ENCODE assay signal across 8 cellular contexts in the genomic region with DNA sequence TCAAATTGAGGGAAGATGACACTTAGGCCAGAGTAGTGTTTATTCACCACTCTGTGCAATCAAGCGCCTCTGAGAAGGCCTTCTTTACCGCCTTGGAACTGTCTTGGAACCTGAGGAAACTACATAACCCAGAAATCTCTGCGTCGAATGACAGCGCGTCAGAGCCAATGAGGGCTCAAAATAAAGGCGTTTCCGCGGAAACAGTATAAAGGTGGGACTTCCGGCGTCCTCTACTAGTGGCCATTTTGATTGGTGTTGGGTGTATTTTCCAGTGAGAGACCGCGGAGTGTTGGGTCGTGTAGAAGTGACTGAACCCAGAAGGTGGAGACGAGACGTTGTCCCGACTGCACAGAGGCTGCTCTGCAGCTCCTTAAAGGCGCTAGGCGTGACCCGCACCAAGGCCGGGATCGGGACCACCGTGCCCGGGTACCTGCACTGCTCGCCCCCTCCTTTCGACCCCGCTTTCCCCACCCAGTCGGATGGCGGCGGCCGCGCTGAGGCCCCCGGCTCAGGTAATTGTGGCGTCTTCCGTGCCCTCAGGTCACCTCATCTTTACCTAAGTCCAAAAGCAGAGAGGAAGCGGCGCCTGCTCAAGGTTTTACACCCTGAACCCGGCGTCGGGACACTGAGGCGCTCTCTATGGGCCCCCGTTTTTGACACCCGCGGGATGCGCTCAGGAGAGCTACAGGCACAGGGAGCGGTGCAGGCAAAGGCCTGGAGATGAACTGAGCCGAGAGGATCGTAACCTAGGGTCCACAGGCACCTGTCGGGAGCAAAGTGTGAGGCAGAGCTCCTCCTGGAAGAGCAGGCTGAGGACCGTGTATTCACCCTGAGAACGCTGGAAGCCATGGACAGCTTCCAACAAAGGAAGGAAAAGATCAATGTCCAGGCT. TPM values are rescaled to one million over a fixed set of nuclear protein-coding genes. Genes with fewer than 3 reads are reported as not detected.
DNase-seq lines count a peak whose midpoint lies in the region; ATAC-seq and TF ChIP-seq lines count a peak whose summit lies in the region.

Gene ZNF776 (plus strand): TSS at position 236 of the 892 bp plus-strand sequence. CDS start 244 bp downstream, at position 480.

- peak; percentile 86 for DNase-seq in HFFc6
- DNase-seq in NAMALWA (ENCODE audit: low spot score) = peak; percentile 98
- DNase-seq in SK-N-MC (ENCODE audit: low read depth, low spot score) = peak; percentile 80
- DNase-seq in activated naive CD4-positive, alpha-beta T cell treated with anti-CD3 and anti-CD28 coated beads, Interleukin-2, amount 50 U/mL, for 72 hours (ENCODE audit: low spot score in 2 of 2) = peak; percentile 69 to 84
- peak; percentile 68 for DNase-seq in glutamatergic neuron
- peak; percentile 60 for DNase-seq in omental fat pad (ENCODE audit: low spot score)
- peak; percentile 94 for DNase-seq in testis

- peaks cover 13% of the 10 kb centered on the region for H3K4me1 ChIP-seq in testis

- no peaks in the 10 kb centered on the region for H3K27me3 ChIP-seq in testis

- H3K9ac ChIP-seq in SK-N-MC (ENCODE audit: insufficient read length) = peak within 1 kb of the TSS; percentile 93

- H3K36me3 Mint-ChIP-seq in HFFc6 (ENCODE audit: low read depth) = peaks cover 52% of the 10 kb centered on the region
- peaks cover 57 to 61% of the 10 kb centered on the region in 2 donors for H3K36me3 Mint-ChIP-seq in activated naive CD4-positive, alpha-beta T cell treated with anti-CD3 and anti-CD28 coated beads, Interleukin-2, amount 50 U/mL, for 72 hours
- peaks cover 16% of the 10 kb centered on the region for H3K36me3 Mint-ChIP-seq in glutamatergic neuron (ENCODE audit: unreplicated experiment)

- WGBS in testis, 2 donors = 1 to 2% methylated on average over 31 to 51 of the region's 51 CpGs

- H3K4me3 Mint-ChIP-seq in HFFc6 = peak within 1 kb of the TSS; percentile 97
- peak within 1 kb of the TSS; percentile 90 for H3K4me3 Mint-ChIP-seq in glutamatergic neuron (ENCODE audit: unreplicated experiment)

- TF ChIP-seq POLR2A in testis (IDR thresholded peaks at IDR 0.05) = no peak

- intact Hi-C loops in testis (cut with DNase I; ENCODE audit: low total_unique reads) = no loop called here

- ATAC-seq in activated naive CD4-positive, alpha-beta T cell treated with anti-CD3 and anti-CD28 coated beads, Interleukin-2, amount 50 U/mL, for 72 hours = peak; percentile 99
- ATAC-seq in omental fat pad (ENCODE audit: low FRiP score) = peak; percentile 91

- H3K27ac Mint-ChIP-seq in HFFc6 = peak within 1 kb of the TSS; percentile 88
- H3K27ac Mint-ChIP-seq in activated naive CD4-positive, alpha-beta T cell treated with anti-CD3 and anti-CD28 coated beads, Interleukin-2, amount 50 U/mL, for 72 hours = peak within 1 kb of the TSS; percentile 96 to 99
- peak within 1 kb of the TSS; percentile 80 for H3K27ac Mint-ChIP-seq in glutamatergic neuron (ENCODE audit: unreplicated experiment)

- peak within 1 kb of the TSS; percentile 80 for H3K27ac ChIP-seq in SK-N-MC
- H3K27ac ChIP-seq in testis = peak within 1 kb of the TSS; percentile 53 to 72

- H3K9me3 Mint-ChIP-seq in HFFc6 = peaks cover 26% of the 10 kb centered on the region
- peaks cover 28 to 35% of the 10 kb centered on the region in 2 donors for H3K9me3 Mint-ChIP-seq in activated naive CD4-positive, alpha-beta T cell treated with anti-CD3 and anti-CD28 coated beads, Interleukin-2, amount 50 U/mL, for 72 hours
- H3K9me3 Mint-ChIP-seq in glutamatergic neuron (ENCODE audit: unreplicated experiment) = peaks cover 6% of the 10 kb centered on the region

- H3K9me3 ChIP-seq in SK-N-MC (ENCODE audit: low read depth, low read length) (peaks cover 30% of the 10 kb centered on the region), testis (no peaks in the 10 kb centered on the region)

- H3K27me3 Mint-ChIP-seq in HFFc6 (ENCODE audit: insufficient read depth) (peaks cover 2% of the 10 kb centered on the region), glutamatergic neuron (ENCODE audit: unreplicated experiment) (peaks cover 3% of the 10 kb centered on the region)

- peaks cover 41% of the 10 kb centered on the region for H3K36me3 ChIP-seq in SK-N-MC (ENCODE audit: insufficient read depth, low read length)
- no peaks in the 10 kb centered on the region for H3K36me3 ChIP-seq in testis (ENCODE audit: low read depth, missing control alignments)

- peak within 1 kb of the TSS; percentile 93 for H3K4me3 ChIP-seq in GM08714 (ENCODE audit: low read length)
- peak within 1 kb of the TSS; percentile 95 for H3K4me3 ChIP-seq in SK-N-MC
- H3K4me3 ChIP-seq in testis = peak within 1 kb of the TSS; percentile 76 to 86

- H3K4me1 Mint-ChIP-seq in HFFc6 (ENCODE audit: low read depth) (peaks cover 13% of the 10 kb centered on the region; the same call in 1 of the 2 replicates), glutamatergic neuron (ENCODE audit: low read depth, unreplicated experiment) (peaks cover 17% of the 10 kb centered on the region)

- peak; percentile 16; the same call in 1 of the 2 replicates for TF ChIP-seq CTCF in HFFc6 (IDR thresholded peaks at IDR 0.05)
- no peak for TF ChIP-seq CTCF in glutamatergic neuron (IDR thresholded peaks at IDR 0.05; ENCODE audit: partially characterized antibody, unreplicated experiment)
- no peak for TF ChIP-seq CTCF in omental fat pad (IDR thresholded peaks at IDR 0.05)
- no peak for TF ChIP-seq CTCF in testis (IDR thresholded peaks at IDR 0.05)

RNA-seq across cellular contexts. Expression of gene ZNF776, which starts in this region (rescaled TPM):
- total RNA-seq in HFFc6 (2021; fragmentation: NEBNext Ultra II Directional; extraction: Animal tissue kit (Norgen Biotek cat#: 25700)) = 1 to 10 TPM; 5.4 to 9.3 (median 7.0) TPM
- 1 to 10 TPM; 7.3 to 9.6 TPM for total RNA-seq in activated naive CD4-positive, alpha-beta T cell treated with anti-CD3 and anti-CD28 coated beads, Interleukin-2, amount 50 U/mL, for 72 hours
- total RNA-seq in glutamatergic neuron (ENCODE audit: unreplicated experiment) (41.5 TPM), omental fat pad (10 to 100 TPM in 2 of 4 donors, 1 to 10 TPM in 2; 5.3 to 18.1 (median 10.1) TPM), testis (10 to 100 TPM; 21.7 to 31.0 TPM)
- polyA plus RNA-seq in testis (ENCODE audit: insufficient read depth, low read depth, low replicate concordance) = 11.8 TPM

Comparison
In these comparisons a context has a peak if more than half of its experiments do, and no peak if none do; other contexts are left out.
1. Peak in every context shown above with its lines: DNase-seq, ATAC-seq, H3K4me3 ChIP-seq and H3K27ac ChIP-seq.